Comparison of ENCODE assay signal across 38 cellular contexts in genomic region chr11:118164885-118165284, GRCh38. TPM values are rescaled to one million over a fixed set of nuclear protein-coding genes. Genes with fewer than 3 reads are reported as not detected.
"Had no signal": no experiment of that assay in that cellular context is flagged by ENCODE, and none has a peak within 500 bp of the region (broad histone marks: within the 10 kb centered on the region; RNA-seq: fewer than 3 reads in every experiment).

No MANE protein-coding gene starts in this region.

- H3K9me3 ChIP-seq: esophagus muscularis mucosa, gastrocnemius medialis, heart left ventricle had no signal

- H3K9me3 Mint-ChIP-seq: activated CD4-positive, alpha-beta memory T cell treated with anti-CD3 and anti-CD28 coated beads for 36 hours; activated CD4-positive, alpha-beta T cell treated with anti-CD3 and anti-CD28 coated beads, Interleukin-2, amount 10 ng/mL, durations not matched to agents 24 days and 14 days; activated T-cell treated with anti-CD3 and anti-CD28 coated beads, Interleukin-2, amount 50 U/mL, for 24 hours; activated T-helper 17 cell treated with anti-CD3 and anti-CD28 coated beads, Interleukin-2, amount 50 U/mL, for 72 hours; central memory CD8-positive, alpha-beta T cell; effector memory CD8-positive, alpha-beta T cell; T-cell; T-helper 1 cell treated with Interleukin-12 subunit alpha and Interleukin-12 subunit beta and Interleukin-4 antibody, amounts not matched to agents 30 μg/mL and 1 μg/mL, for 36 hours had no signal

- H3K4me3 ChIP-seq: esophagus muscularis mucosa, gastrocnemius medialis, heart left ventricle had no signal

- H3K27ac ChIP-seq: brain microvascular endothelial cell, esophagus muscularis mucosa, gastrocnemius medialis, heart left ventricle, WERI-Rb-1 had no signal

- H3K4me1 Mint-ChIP-seq: activated CD4-positive, alpha-beta T cell treated with anti-CD3 and anti-CD28 coated beads for 36 hours; activated CD4-positive, alpha-beta T cell treated with anti-CD3 and anti-CD28 coated beads, Interleukin-2, amount 10 ng/mL, durations not matched to agents 24 days and 14 days; activated CD8-positive, alpha-beta memory T cell treated with anti-CD3 and anti-CD28 coated beads, Interleukin-2, amount 10 ng/mL, durations not matched to agents 7 days and 5 days; activated T-helper 17 cell treated with anti-CD3 and anti-CD28 coated beads, Interleukin-2, amount 50 U/mL, for 72 hours; central memory CD8-positive, alpha-beta T cell; T-cell had no signal

- DNase-seq: activated CD4-positive, alpha-beta memory T cell treated with anti-CD3 and anti-CD28 coated beads for 36 hours; activated CD4-positive, alpha-beta T cell treated with anti-CD3 and anti-CD28 coated beads for 36 hours; activated CD4-positive, alpha-beta T cell treated with anti-CD3 and anti-CD28 coated beads, Interleukin-2, amount 10 ng/mL, durations not matched to agents 24 days and 14 days; activated CD4-positive, CD25-positive, alpha-beta regulatory T cell; activated CD4-positive, CD25-positive, alpha-beta regulatory T cell treated with anti-CD3 and anti-CD28 coated beads, Interleukin-2, amount 50 U/mL, for 72 hours; activated CD8-positive, alpha-beta memory T cell treated with anti-CD3 and anti-CD28 coated beads, Interleukin-2, amount 10 ng/mL, durations not matched to agents 7 days and 5 days; activated CD8-positive, alpha-beta memory T cell treated with anti-CD3 and anti-CD28 coated beads, Interleukin-2, amount 50 U/mL, for 48 hours; activated CD8-positive, alpha-beta T cell treated with anti-CD3 and anti-CD28 coated beads, Interleukin-2, amount 10 ng/mL, durations not matched to agents 7 days and 5 days; activated effector memory CD4-positive, alpha-beta T cell treated with Interleukin-2 at 50 U/mL for 16 hours; activated gamma-delta T cell treated with Interleukin-2 at 50 U/mL for 16 hours; activated naive CD4-positive, alpha-beta T cell treated with anti-CD3 and anti-CD28 coated beads, Interleukin-2, amount 50 U/mL, for 16 hours; activated naive CD4-positive, alpha-beta T cell treated with Interleukin-2 at 50 U/mL for 16 hours; activated T-cell treated with anti-CD3 and anti-CD28 coated beads for 4 hours; activated T-cell treated with anti-CD3 and anti-CD28 coated beads, Interleukin-2, amount 50 U/mL, for 24 hours; amniotic stem cell; anterior cingulate cortex; brain microvascular endothelial cell; cortex of kidney; dermis blood vessel endothelial cell; effector CD4-positive, alpha-beta T cell; effector memory CD8-positive, alpha-beta T cell; erythroblast; foreskin keratinocyte; gastrocnemius medialis; glutamatergic neuron; heart left ventricle; T-cell; T1000; WERI-Rb-1 had no signal

- H3K27me3 Mint-ChIP-seq: activated CD4-positive, alpha-beta T cell treated with anti-CD3 and anti-CD28 coated beads for 36 hours; activated naive CD8-positive, alpha-beta T cell had no signal

- H3K36me3 ChIP-seq: brain microvascular endothelial cell, gastrocnemius medialis, WERI-Rb-1 had no signal

- ATAC-seq: activated CD4-positive, alpha-beta T cell treated with anti-CD3 and anti-CD28 coated beads for 36 hours; activated CD8-positive, alpha-beta memory T cell treated with anti-CD3 and anti-CD28 coated beads, Interleukin-2, amount 10 ng/mL, durations not matched to agents 7 days and 5 days; activated CD8-positive, alpha-beta T cell treated with anti-CD3 and anti-CD28 coated beads, Interleukin-2, amount 10 ng/mL, durations not matched to agents 7 days and 5 days; activated T-helper 17 cell treated with anti-CD3 and anti-CD28 coated beads, Interleukin-2, amount 50 U/mL, for 72 hours; effector memory CD8-positive, alpha-beta T cell; foreskin keratinocyte; gastrocnemius medialis; heart left ventricle; T-cell had no signal

- H3K36me3 Mint-ChIP-seq: activated CD4-positive, alpha-beta memory T cell treated with anti-CD3 and anti-CD28 coated beads for 36 hours; activated CD8-positive, alpha-beta memory T cell treated with anti-CD3 and anti-CD28 coated beads, Interleukin-2, amount 10 ng/mL, durations not matched to agents 7 days and 5 days; activated naive CD8-positive, alpha-beta T cell; T-cell had no signal

- H3K4me1 ChIP-seq: gastrocnemius medialis had no signal

- H3K27ac Mint-ChIP-seq: activated CD4-positive, alpha-beta memory T cell treated with anti-CD3 and anti-CD28 coated beads for 36 hours; activated CD4-positive, alpha-beta T cell treated with anti-CD3 and anti-CD28 coated beads for 36 hours; activated CD4-positive, alpha-beta T cell treated with anti-CD3 and anti-CD28 coated beads, Interleukin-2, amount 10 ng/mL, durations not matched to agents 24 days and 14 days; activated CD8-positive, alpha-beta memory T cell treated with anti-CD3 and anti-CD28 coated beads, Interleukin-2, amount 10 ng/mL, durations not matched to agents 7 days and 5 days; activated CD8-positive, alpha-beta T cell treated with anti-CD3 and anti-CD28 coated beads, Interleukin-2, amount 10 ng/mL, durations not matched to agents 7 days and 5 days; activated naive CD8-positive, alpha-beta T cell; activated T-cell treated with anti-CD3 and anti-CD28 coated beads, Interleukin-2, amount 50 U/mL, for 24 hours; activated T-helper 17 cell treated with anti-CD3 and anti-CD28 coated beads, Interleukin-2, amount 50 U/mL, for 72 hours; effector memory CD8-positive, alpha-beta T cell; T-cell; T-helper 1 cell treated with Interleukin-12 subunit alpha and Interleukin-12 subunit beta and Interleukin-4 antibody, amounts not matched to agents 30 μg/mL and 1 μg/mL, for 36 hours had no signal

- H3K27me3 ChIP-seq: foreskin keratinocyte, gastrocnemius medialis, heart left ventricle had no signal

- H3K4me3 Mint-ChIP-seq: activated CD4-positive, alpha-beta memory T cell treated with anti-CD3 and anti-CD28 coated beads for 36 hours; activated CD4-positive, alpha-beta T cell treated with anti-CD3 and anti-CD28 coated beads for 36 hours; activated CD4-positive, alpha-beta T cell treated with anti-CD3 and anti-CD28 coated beads, Interleukin-2, amount 10 ng/mL, durations not matched to agents 24 days and 14 days; activated CD8-positive, alpha-beta memory T cell treated with anti-CD3 and anti-CD28 coated beads, Interleukin-2, amount 10 ng/mL, durations not matched to agents 7 days and 5 days; activated CD8-positive, alpha-beta T cell treated with anti-CD3 and anti-CD28 coated beads, Interleukin-2, amount 10 ng/mL, durations not matched to agents 7 days and 5 days; activated naive CD8-positive, alpha-beta T cell; activated T-cell treated with anti-CD3 and anti-CD28 coated beads, Interleukin-2, amount 50 U/mL, for 24 hours; activated T-helper 17 cell treated with anti-CD3 and anti-CD28 coated beads, Interleukin-2, amount 50 U/mL, for 72 hours; central memory CD8-positive, alpha-beta T cell; effector memory CD8-positive, alpha-beta T cell; T-cell; T-helper 1 cell treated with Interleukin-12 subunit alpha and Interleukin-12 subunit beta and Interleukin-4 antibody, amounts not matched to agents 30 μg/mL and 1 μg/mL, for 36 hours had no signal

RNA-seq across cellular contexts. Expression of gene SCN2B, which starts 11.6 kb away (rescaled TPM):
- total RNA-seq: activated CD4-positive, alpha-beta memory T cell treated with anti-CD3 and anti-CD28 coated beads for 36 hours; activated CD4-positive, alpha-beta T cell treated with anti-CD3 and anti-CD28 coated beads for 36 hours; activated CD8-positive, alpha-beta memory T cell treated with anti-CD3 and anti-CD28 coated beads for 36 hours; activated CD8-positive, alpha-beta memory T cell treated with anti-CD3 and anti-CD28 coated beads, Interleukin-2, amount 10 ng/mL, durations not matched to agents 7 days and 5 days; activated CD8-positive, alpha-beta T cell treated with anti-CD3 and anti-CD28 coated beads, Interleukin-2, amount 10 ng/mL, durations not matched to agents 7 days and 5 days; T-helper 2 cell treated with Interferon-gamma antibody and Interleukin-4, amounts not matched to agents 100 ng/mL and 5 ng/mL, for 36 hours had no signal

RNA-seq across cellular contexts. Expression of gene SCN4B, which starts 12.3 kb away (rescaled TPM):
- total RNA-seq: dermis blood vessel endothelial cell had no signal

RNA-seq across cellular contexts. Expression of gene JAML, which starts 59.9 kb away (rescaled TPM):
- total RNA-seq: astrocyte, bronchial epithelial cell, foreskin keratinocyte had no signal
- polyA plus RNA-seq: foreskin keratinocyte had no signal
